Comparison of ENCODE assay signal across 1 cellular context in genomic region chr5:125198270-125198974, GRCh38.
TF ChIP-seq lines count a peak whose summit lies in the region.

No MANE protein-coding gene starts in this region.

TF ChIP-seq in HEK293, 187 proteins besides CTCF, POLR2A, EP300 and RAD21 (continued from another document and continues in another):
- TF ChIP-seq ZNF560 (tag by site-specific recombination; IDR thresholded peaks at IDR 0.05; ENCODE audit: borderline replicate concordance) (no peak), KLF10 (tag by site-specific recombination; IDR thresholded peaks at IDR 0.05) (peak; percentile 93), BCL11B (tag by site-specific recombination; IDR thresholded peaks at IDR 0.05; ENCODE audit: low read depth) (peak; percentile 49; the same call in 1 of the 2 replicates), ZNF354C (tag by site-specific recombination; IDR thresholded peaks at IDR 0.05; ENCODE audit: borderline replicate concordance, low read depth) (no peak), ZNF223 (tag by site-specific recombination; IDR thresholded peaks at IDR 0.05) (no peak), YY2 (tag by site-specific recombination; IDR thresholded peaks at IDR 0.05) (no peak), ZBTB17 (tag by site-specific recombination; IDR thresholded peaks at IDR 0.05) (peak; percentile 91), BCL6B (tag by site-specific recombination; IDR thresholded peaks at IDR 0.05) (peak; percentile 78), ZNF664 (tag by site-specific recombination; IDR thresholded peaks at IDR 0.05) (0 out of 2 replicates have a peak, but pooled peaks have one; percentile 9), ZNF184 (tag by site-specific recombination; IDR thresholded peaks at IDR 0.05) (peak; percentile 96), GLIS2 (tag by site-specific recombination; IDR thresholded peaks at IDR 0.05) (no peak), ZNF792 (tag by site-specific recombination; IDR thresholded peaks at IDR 0.05) (no peak), ZNF311 (tag by site-specific recombination; IDR thresholded peaks at IDR 0.05; ENCODE audit: borderline replicate concordance) (no peak), PRDM1 (tag by site-specific recombination; IDR thresholded peaks at IDR 0.05) (no peak), SALL2 (tag by site-specific recombination; IDR thresholded peaks at IDR 0.05; ENCODE audit: borderline replicate concordance) (no peak), ZXDB (tag by site-specific recombination; IDR thresholded peaks at IDR 0.05) (peak; percentile 62), ZNF837 (tag by site-specific recombination; IDR thresholded peaks at IDR 0.05) (no peak), OSR2 (tag by site-specific recombination; IDR thresholded peaks at IDR 0.05) (peak; percentile 94), GLI2 (tag by site-specific recombination; IDR thresholded peaks at IDR 0.05; ENCODE audit: borderline replicate concordance, low read depth) (peak; percentile 39; the same call in 1 of the 2 replicates), ZFHX2 (tag by site-specific recombination; conservative IDR thresholded peaks at IDR 0.05) (no peak), ZSCAN30 (tag by site-specific recombination; IDR thresholded peaks at IDR 0.05) (peak; percentile 100), MEIS1 (CRISPR knock-in tag; IDR thresholded peaks at IDR 0.05; ENCODE audit: borderline replicate concordance) (no peak), ZNF121 (tag by site-specific recombination; IDR thresholded peaks at IDR 0.05) (no peak), ZNF214 (tag by site-specific recombination; IDR thresholded peaks at IDR 0.05; ENCODE audit: borderline replicate concordance) (peak; percentile 88; the same call in 1 of the 2 replicates), PBX3 (CRISPR knock-in tag; IDR thresholded peaks at IDR 0.05) (no peak), ZNF488 (tag by site-specific recombination; IDR thresholded peaks at IDR 0.05) (no peak), KLF9 (tag by site-specific recombination; IDR thresholded peaks at IDR 0.05; ENCODE audit: low read depth) (no peak), ZNF416 (tag by site-specific recombination; IDR thresholded peaks at IDR 0.05) (no peak), ZNF114 (tag by site-specific recombination; IDR thresholded peaks at IDR 0.05) (no peak), ZNF571 (tag by site-specific recombination; IDR thresholded peaks at IDR 0.05) (peak; percentile 71; the same call in 1 of the 2 replicates), RBAK (tag by site-specific recombination; IDR thresholded peaks at IDR 0.05) (no peak), MYNN (tag by site-specific recombination; IDR thresholded peaks at IDR 0.05; ENCODE audit: borderline replicate concordance) (no peak), FEZF1 (tag by site-specific recombination; IDR thresholded peaks at IDR 0.05) (peak; percentile 70), KLF8 (tag by site-specific recombination; IDR thresholded peaks at IDR 0.05) (no peak), ZNF654 (tag by site-specific recombination; IDR thresholded peaks at IDR 0.05; ENCODE audit: low read depth) (no peak), ZNF221 (tag by site-specific recombination; IDR thresholded peaks at IDR 0.05; ENCODE audit: borderline replicate concordance) (peak; percentile 84; the same call in 1 of the 2 replicates), ZNF155 (tag by site-specific recombination; IDR thresholded peaks at IDR 0.05) (no peak), REPIN1 (tag by site-specific recombination; IDR thresholded peaks at IDR 0.05; ENCODE audit: low read depth) (no peak), WT1 (tag by site-specific recombination; IDR thresholded peaks at IDR 0.05) (no peak; the same call in 1 of the 2 replicates), ZNF146 (tag by site-specific recombination; IDR thresholded peaks at IDR 0.05) (no peak), ZNF561 (tag by site-specific recombination; IDR thresholded peaks at IDR 0.05; ENCODE audit: borderline replicate concordance) (peak; percentile 96)
- TF ChIP-seq, protein P1, sequence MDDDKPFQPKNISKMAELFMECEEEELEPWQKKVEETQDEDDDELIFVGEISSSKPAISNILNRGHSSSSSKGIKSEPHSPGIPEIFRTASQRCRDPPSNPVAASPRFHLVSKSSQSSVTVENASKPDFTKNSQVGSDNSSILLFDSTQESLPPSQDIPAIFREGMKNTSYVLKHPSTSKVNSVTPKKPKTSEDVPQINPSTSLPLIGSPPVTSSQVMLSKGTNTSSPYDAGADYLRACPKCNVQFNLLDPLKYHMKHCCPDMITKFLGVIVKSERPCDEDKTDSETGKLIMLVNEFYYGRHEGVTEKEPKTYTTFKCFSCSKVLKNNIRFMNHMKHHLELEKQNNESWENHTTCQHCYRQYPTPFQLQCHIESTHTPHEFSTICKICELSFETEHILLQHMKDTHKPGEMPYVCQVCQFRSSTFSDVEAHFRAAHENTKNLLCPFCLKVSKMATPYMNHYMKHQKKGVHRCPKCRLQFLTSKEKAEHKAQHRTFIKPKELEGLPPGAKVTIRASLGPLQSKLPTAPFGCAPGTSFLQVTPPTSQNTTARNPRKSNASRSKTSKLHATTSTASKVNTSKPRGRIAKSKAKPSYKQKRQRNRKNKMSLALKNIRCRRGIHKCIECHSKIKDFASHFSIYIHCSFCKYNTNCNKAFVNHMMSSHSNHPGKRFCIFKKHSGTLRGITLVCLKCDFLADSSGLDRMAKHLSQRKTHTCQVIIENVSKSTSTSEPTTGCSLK (tag by site-specific recombination; IDR thresholded peaks at IDR 0.05) = no peak
- TF ChIP-seq, protein P2, sequence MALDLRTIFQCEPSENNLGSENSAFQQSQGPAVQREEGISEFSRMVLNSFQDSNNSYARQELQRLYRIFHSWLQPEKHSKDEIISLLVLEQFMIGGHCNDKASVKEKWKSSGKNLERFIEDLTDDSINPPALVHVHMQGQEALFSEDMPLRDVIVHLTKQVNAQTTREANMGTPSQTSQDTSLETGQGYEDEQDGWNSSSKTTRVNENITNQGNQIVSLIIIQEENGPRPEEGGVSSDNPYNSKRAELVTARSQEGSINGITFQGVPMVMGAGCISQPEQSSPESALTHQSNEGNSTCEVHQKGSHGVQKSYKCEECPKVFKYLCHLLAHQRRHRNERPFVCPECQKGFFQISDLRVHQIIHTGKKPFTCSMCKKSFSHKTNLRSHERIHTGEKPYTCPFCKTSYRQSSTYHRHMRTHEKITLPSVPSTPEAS (tag by site-specific recombination; IDR thresholded peaks at IDR 0.05) = no peak
- TF ChIP-seq, protein P3, sequence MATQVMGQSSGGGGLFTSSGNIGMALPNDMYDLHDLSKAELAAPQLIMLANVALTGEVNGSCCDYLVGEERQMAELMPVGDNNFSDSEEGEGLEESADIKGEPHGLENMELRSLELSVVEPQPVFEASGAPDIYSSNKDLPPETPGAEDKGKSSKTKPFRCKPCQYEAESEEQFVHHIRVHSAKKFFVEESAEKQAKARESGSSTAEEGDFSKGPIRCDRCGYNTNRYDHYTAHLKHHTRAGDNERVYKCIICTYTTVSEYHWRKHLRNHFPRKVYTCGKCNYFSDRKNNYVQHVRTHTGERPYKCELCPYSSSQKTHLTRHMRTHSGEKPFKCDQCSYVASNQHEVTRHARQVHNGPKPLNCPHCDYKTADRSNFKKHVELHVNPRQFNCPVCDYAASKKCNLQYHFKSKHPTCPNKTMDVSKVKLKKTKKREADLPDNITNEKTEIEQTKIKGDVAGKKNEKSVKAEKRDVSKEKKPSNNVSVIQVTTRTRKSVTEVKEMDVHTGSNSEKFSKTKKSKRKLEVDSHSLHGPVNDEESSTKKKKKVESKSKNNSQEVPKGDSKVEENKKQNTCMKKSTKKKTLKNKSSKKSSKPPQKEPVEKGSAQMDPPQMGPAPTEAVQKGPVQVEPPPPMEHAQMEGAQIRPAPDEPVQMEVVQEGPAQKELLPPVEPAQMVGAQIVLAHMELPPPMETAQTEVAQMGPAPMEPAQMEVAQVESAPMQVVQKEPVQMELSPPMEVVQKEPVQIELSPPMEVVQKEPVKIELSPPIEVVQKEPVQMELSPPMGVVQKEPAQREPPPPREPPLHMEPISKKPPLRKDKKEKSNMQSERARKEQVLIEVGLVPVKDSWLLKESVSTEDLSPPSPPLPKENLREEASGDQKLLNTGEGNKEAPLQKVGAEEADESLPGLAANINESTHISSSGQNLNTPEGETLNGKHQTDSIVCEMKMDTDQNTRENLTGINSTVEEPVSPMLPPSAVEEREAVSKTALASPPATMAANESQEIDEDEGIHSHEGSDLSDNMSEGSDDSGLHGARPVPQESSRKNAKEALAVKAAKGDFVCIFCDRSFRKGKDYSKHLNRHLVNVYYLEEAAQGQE (tag by site-specific recombination; IDR thresholded peaks at IDR 0.05) = no peak
- TF ChIP-seq, protein P4, sequence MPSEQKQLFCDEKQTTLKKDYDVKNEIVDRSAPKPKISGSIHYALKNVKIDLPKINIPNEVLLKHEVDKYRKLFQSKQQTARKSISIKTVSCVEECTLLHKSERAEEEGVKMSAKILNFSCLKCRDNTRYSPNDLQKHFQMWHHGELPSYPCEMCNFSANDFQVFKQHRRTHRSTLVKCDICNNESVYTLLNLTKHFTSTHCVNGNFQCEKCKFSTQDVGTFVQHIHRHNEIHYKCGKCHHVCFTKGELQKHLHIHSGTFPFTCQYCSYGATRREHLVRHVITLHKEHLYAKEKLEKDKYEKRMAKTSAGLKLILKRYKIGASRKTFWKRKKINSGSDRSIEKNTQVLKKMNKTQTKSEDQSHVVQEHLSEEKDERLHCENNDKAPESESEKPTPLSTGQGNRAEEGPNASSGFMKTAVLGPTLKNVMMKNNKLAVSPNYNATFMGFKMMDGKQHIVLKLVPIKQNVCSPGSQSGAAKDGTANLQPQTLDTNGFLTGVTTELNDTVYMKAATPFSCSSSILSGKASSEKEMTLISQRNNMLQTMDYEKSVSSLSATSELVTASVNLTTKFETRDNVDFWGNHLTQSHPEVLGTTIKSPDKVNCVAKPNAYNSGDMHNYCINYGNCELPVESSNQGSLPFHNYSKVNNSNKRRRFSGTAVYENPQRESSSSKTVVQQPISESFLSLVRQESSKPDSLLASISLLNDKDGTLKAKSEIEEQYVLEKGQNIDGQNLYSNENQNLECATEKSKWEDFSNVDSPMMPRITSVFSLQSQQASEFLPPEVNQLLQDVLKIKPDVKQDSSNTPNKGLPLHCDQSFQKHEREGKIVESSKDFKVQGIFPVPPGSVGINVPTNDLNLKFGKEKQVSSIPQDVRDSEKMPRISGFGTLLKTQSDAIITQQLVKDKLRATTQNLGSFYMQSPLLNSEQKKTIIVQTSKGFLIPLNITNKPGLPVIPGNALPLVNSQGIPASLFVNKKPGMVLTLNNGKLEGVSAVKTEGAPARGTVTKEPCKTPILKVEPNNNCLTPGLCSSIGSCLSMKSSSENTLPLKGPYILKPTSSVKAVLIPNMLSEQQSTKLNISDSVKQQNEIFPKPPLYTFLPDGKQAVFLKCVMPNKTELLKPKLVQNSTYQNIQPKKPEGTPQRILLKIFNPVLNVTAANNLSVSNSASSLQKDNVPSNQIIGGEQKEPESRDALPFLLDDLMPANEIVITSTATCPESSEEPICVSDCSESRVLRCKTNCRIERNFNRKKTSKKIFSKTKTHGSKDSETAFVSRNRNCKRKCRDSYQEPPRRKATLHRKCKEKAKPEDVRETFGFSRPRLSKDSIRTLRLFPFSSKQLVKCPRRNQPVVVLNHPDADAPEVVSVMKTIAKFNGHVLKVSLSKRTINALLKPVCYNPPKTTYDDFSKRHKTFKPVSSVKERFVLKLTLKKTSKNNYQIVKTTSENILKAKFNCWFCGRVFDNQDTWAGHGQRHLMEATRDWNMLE (tag by site-specific recombination; conservative IDR thresholded peaks at IDR 0.05; ENCODE audit: low read depth) = no peak
- TF ChIP-seq, protein P5, sequence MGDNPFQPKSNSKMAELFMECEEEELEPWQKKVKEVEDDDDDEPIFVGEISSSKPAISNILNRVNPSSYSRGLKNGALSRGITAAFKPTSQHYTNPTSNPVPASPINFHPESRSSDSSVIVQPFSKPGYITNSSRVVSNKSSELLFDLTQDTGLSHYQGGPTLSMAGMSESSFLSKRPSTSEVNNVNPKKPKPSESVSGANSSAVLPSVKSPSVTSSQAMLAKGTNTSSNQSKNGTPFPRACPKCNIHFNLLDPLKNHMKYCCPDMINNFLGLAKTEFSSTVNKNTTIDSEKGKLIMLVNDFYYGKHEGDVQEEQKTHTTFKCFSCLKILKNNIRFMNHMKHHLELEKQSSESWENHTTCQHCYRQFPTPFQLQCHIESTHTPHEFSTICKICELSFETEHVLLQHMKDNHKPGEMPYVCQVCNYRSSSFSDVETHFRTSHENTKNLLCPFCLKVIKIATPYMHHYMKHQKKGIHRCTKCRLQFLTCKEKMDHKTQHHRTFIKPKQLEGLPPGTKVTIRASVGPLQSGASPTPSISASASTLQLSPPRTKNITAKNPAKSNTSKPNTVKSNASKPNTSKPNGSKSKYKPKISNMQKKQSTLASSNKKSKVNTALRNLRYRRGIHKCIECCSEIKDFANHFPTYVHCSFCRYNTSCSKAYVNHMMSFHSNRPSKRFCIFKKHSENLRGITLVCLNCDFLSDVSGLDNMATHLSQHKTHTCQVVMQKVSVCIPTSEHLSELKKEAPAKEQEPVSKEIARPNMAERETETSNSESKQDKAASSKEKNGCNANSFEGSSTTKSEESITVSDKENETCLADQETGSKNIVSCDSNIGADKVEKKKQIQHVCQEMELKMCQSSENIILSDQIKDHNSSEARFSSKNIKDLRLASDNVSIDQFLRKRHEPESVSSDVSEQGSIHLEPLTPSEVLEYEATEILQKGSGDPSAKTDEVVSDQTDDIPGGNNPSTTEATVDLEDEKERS (tag by site-specific recombination; IDR thresholded peaks at IDR 0.05) = no peak
